8 cellular contexts compared by ENCODE assay signal in the genomic region with DNA sequence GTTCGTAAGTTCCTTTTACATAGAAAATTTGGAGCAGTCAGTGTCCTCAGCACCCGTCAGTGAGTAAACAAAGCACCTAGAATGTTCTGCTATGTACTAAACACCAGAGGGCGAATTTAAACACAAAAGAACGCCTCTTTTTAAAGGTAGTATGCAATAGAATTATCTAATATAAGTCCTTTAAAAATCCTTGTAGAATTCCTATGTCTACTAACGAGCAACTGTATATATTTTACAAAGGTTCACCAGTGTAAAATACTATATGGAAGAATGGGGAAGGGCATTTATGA. TPM values are rescaled to one million over a fixed set of nuclear protein-coding genes. Genes with fewer than 3 reads are reported as not detected.
DNase-seq lines count a peak whose midpoint lies in the region; ATAC-seq and TF ChIP-seq lines count a peak whose summit lies in the region.

No MANE protein-coding gene starts in this region.

- H3K4me3 ChIP-seq in AG04449 (ENCODE audit: low read depth, low read length), result peak overlapping the region; percentile 42; the same call in 1 of the 2 replicates
- H3K4me3 ChIP-seq in iPS DF 6.9 (ENCODE audit: low read length), result peak overlapping the region; percentile 26; the same call in 1 of the 2 replicates

- peak overlapping the region; percentile 84 for H3K27ac Mint-ChIP-seq in activated T-helper 17 cell treated with anti-CD3 and anti-CD28 coated beads, Interleukin-2, amount 50 U/mL, for 72 hours

- no peaks in the 10 kb centered on the region for H3K36me3 ChIP-seq in iPS DF 6.9 (ENCODE audit: control insufficient read depth, insufficient read depth, low read length)

- H3K9me3 ChIP-seq in iPS DF 6.9 (ENCODE audit: control insufficient read depth, insufficient read depth, low read length), result no peaks in the 10 kb centered on the region

- H3K4me1 ChIP-seq in iPS DF 6.9 (ENCODE audit: control insufficient read depth, insufficient read depth, low read length), result no peaks in the 10 kb centered on the region

- no CpG with 5 or more reads among the region's 5 CpGs for WGBS in iPS DF 6.9 (ENCODE audit: insufficient coverage, insufficient read length)

- ATAC-seq in GM19351 (IDR thresholded peaks at IDR 0.05; ENCODE audit: unreplicated experiment) (peak; percentile 42), HG03432 (IDR thresholded peaks at IDR 0.05; ENCODE audit: unreplicated experiment) (peak; percentile 91), GM21529 (IDR thresholded peaks at IDR 0.05; ENCODE audit: unreplicated experiment) (no peak)
- peak; percentile 39 for ATAC-seq in activated T-helper 17 cell treated with anti-CD3 and anti-CD28 coated beads, Interleukin-2, amount 50 U/mL, for 72 hours (replicated peaks)
- ATAC-seq in stimulated activated naive CD8-positive, alpha-beta T cell treated with anti-CD3 and anti-CD28 coated beads, Interleukin-15, Interleukin-2, amounts not matched to agents 100 U/mL and 50 U/mL, for 24 hours, result peak; percentile 38

- H3K27ac ChIP-seq in iPS DF 6.9 (ENCODE audit: low read length), result no peak overlapping the region

- no peaks in the 10 kb centered on the region for H3K9me3 Mint-ChIP-seq in activated T-helper 17 cell treated with anti-CD3 and anti-CD28 coated beads, Interleukin-2, amount 50 U/mL, for 72 hours

- no peaks in the 10 kb centered on the region for H3K27me3 ChIP-seq in iPS DF 6.9 (ENCODE audit: control insufficient read depth, insufficient read depth, low read length)

- H3K4me3 Mint-ChIP-seq in activated T-helper 17 cell treated with anti-CD3 and anti-CD28 coated beads, Interleukin-2, amount 50 U/mL, for 72 hours, result peak overlapping the region; percentile 88

- CTCF ChIA-PET in AG04449 (lab: Yijun Ruan, JAX), result interaction anchor here (0.7 kb wide), 1 partner anchor 286 kb away, joined by 3 read pairs; no protein-coding TSS in a partner anchor

- DNase-seq in AG04449 (ENCODE audit: low read depth, low spot score) (no peak), iPS DF 6.9 (ENCODE audit: low read depth, low spot score) (no peak), putamen (ENCODE audit: low spot score) (no peak)
- DNase-seq in stimulated activated naive CD8-positive, alpha-beta T cell treated with anti-CD3 and anti-CD28 coated beads, Interleukin-15, Interleukin-2, amounts not matched to agents 100 U/mL and 50 U/mL, for 24 hours, result no peak

- H3K27me3 Mint-ChIP-seq in activated T-helper 17 cell treated with anti-CD3 and anti-CD28 coated beads, Interleukin-2, amount 50 U/mL, for 72 hours, result peaks cover 2% of the 10 kb centered on the region

- TF ChIP-seq CTCF in AG04449 (IDR thresholded peaks at IDR 0.05; ENCODE audit: insufficient read depth, low read length, missing control alignments), result no peak

- no peaks in the 10 kb centered on the region for H3K36me3 Mint-ChIP-seq in activated T-helper 17 cell treated with anti-CD3 and anti-CD28 coated beads, Interleukin-2, amount 50 U/mL, for 72 hours (ENCODE audit: low read depth)

- POLR2A ChIA-PET in AG04449 (lab: Yijun Ruan, JAX), result no interaction called here

- peaks cover 3% of the 10 kb centered on the region for H3K4me1 Mint-ChIP-seq in activated T-helper 17 cell treated with anti-CD3 and anti-CD28 coated beads, Interleukin-2, amount 50 U/mL, for 72 hours

RNA-seq across cellular contexts. Expression of a gene that starts 0.5 kb away (rescaled TPM):
- total RNA-seq in activated T-helper 17 cell treated with anti-CD3 and anti-CD28 coated beads, Interleukin-2, amount 50 U/mL, for 72 hours, result under 1 TPM; 0.78 to 0.87 TPM

RNA-seq across cellular contexts. Expression of a gene that starts 11.8 kb away (rescaled TPM):
- 10 to 100 TPM; 31.3 to 53.1 TPM for total RNA-seq in activated T-helper 17 cell treated with anti-CD3 and anti-CD28 coated beads, Interleukin-2, amount 50 U/mL, for 72 hours
